Comparison of ENCODE assay signal across 16 cellular contexts in the genomic region with DNA sequence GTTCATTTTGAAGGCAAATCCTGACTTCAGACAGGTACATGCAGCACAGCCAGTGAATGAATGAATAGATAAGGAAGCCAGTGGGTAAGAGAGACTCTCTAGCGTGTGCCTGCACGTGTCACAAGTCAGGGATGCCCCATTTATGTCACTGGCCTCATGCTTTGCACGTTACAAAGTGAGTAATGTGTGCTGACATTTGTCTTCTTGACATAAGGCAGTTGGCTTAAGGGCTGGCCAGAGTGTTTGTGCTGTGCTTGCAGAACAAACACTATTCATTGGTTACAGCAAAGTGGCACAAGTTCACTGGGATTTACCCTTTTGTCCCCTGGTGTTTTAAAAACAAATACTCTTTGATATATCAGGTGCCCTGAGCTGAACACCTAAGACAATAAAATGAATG. TPM values are rescaled to one million over a fixed set of nuclear protein-coding genes. Genes with fewer than 3 reads are reported as not detected.
"Had no signal": no experiment of that assay in that cellular context is flagged by ENCODE, and none has a peak within 500 bp of the region (broad histone marks: within the 10 kb centered on the region; RNA-seq: fewer than 3 reads in every experiment).

No MANE protein-coding gene starts in this region.

- H3K9me3 Mint-ChIP-seq: nephron progenitor cell; stimulated activated naive B cell treated with anti-CD40 and anti-IgM and Interleukin-4, amounts not matched to agents 10 μg/mL and 1 μg/mL and 100 μg/mL, for 72 hours; stimulated activated naive CD8-positive, alpha-beta T cell treated with anti-CD3 and anti-CD28 coated beads, Interleukin-15, amount 100 ng/mL, for 72 hours had no signal

- H3K4me1 Mint-ChIP-seq: stimulated activated naive B cell treated with anti-CD40 and anti-IgM and Interleukin-4, amounts not matched to agents 10 μg/mL and 1 μg/mL and 100 μg/mL, for 72 hours; stimulated activated naive CD8-positive, alpha-beta T cell treated with anti-CD3 and anti-CD28 coated beads, Interleukin-15, amount 100 ng/mL, for 72 hours had no signal

- DNase-seq: cortex of kidney; dorsolateral prefrontal cortex; effector CD8-positive, alpha-beta T cell; foreskin keratinocyte; left colon; mammary epithelial cell; naive thymus-derived CD4-positive, alpha-beta T cell; nephron progenitor cell; sigmoid colon; stimulated activated CD4-positive, alpha-beta T cell treated with anti-CD3 and anti-CD28 coated beads, Interleukin-2, amount 100 ng/mL, for 24 hours; stimulated activated CD4-positive, alpha-beta T cell treated with anti-CD3 and anti-CD28 coated beads, Interleukin-4, amount 100 ng/mL, for 4 hours; stimulated activated naive B cell treated with anti-CD40 and anti-IgM and Interleukin-4, amounts not matched to agents 10 μg/mL and 1 μg/mL and 100 μg/mL, for 72 hours; stimulated activated naive CD8-positive, alpha-beta T cell treated with anti-CD3 and anti-CD28 coated beads, Interleukin-15, amount 100 ng/mL, for 72 hours; testis had no signal

- H3K27me3 Mint-ChIP-seq: stimulated activated naive B cell treated with anti-CD40 and anti-IgM and Interleukin-4, amounts not matched to agents 10 μg/mL and 1 μg/mL and 100 μg/mL, for 72 hours; stimulated activated naive CD8-positive, alpha-beta T cell treated with anti-CD3 and anti-CD28 coated beads, Interleukin-15, amount 100 ng/mL, for 72 hours had no signal

- H3K36me3 Mint-ChIP-seq: naive thymus-derived CD4-positive, alpha-beta T cell; stimulated activated naive B cell treated with anti-CD40 and anti-IgM and Interleukin-4, amounts not matched to agents 10 μg/mL and 1 μg/mL and 100 μg/mL, for 72 hours had no signal

- H3K4me3 Mint-ChIP-seq: naive thymus-derived CD4-positive, alpha-beta T cell; nephron progenitor cell; stimulated activated naive B cell treated with anti-CD40 and anti-IgM and Interleukin-4, amounts not matched to agents 10 μg/mL and 1 μg/mL and 100 μg/mL, for 72 hours; stimulated activated naive CD8-positive, alpha-beta T cell treated with anti-CD3 and anti-CD28 coated beads, Interleukin-15, amount 100 ng/mL, for 72 hours had no signal

- H3K27ac Mint-ChIP-seq: naive thymus-derived CD4-positive, alpha-beta T cell; stimulated activated naive B cell treated with anti-CD40 and anti-IgM and Interleukin-4, amounts not matched to agents 10 μg/mL and 1 μg/mL and 100 μg/mL, for 72 hours had no signal

RNA-seq across cellular contexts. Expression of a gene that starts 55.9 kb away (rescaled TPM):
- total RNA-seq: foreskin keratinocyte, mononuclear cell, subcutaneous adipose tissue had no signal
- polyA plus RNA-seq: foreskin keratinocyte; naive thymus-derived CD4-positive, alpha-beta T cell had no signal
